In the genomic region with DNA sequence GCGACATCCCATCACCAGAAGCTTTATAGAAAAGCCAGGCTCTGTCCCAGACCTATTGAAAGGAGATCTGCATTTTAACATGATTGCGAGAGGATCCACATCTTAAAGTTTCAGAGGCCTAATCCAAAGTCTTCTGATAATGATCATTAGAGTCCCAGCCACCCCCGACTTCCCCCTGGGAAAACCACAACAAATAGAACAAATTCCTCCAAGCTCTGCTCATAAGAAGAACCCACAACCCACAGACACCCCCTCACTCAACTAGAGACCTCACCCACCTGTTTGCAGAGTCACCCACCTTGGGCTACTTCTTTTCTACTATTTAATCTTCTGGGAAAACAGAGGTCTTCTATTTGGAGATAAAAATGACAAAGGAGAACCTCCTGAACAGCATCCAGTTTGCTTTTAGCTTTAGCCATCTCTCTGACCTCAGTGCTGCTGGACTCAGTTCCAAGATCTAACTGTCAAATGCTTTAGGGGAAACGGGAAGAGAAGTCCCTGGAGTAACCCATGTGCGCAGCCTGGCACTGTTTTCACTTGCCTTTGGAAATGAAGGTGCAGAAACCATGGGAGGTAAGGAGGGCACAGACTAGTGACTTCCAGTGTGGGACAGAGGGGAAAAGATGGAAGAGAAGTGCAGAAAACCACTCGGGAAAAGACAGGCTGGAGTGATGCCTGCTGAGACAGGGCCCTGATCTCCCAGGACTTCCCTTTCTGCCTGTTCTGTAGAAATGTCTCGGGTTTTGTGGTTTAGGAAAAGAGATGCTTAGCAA, we compare ENCODE assay signal across 10 cellular contexts.
A peak's percentile ranks its signal among the peaks of the same experiment; 100 is the strongest.
DNase-seq lines count a peak whose midpoint lies in the region; ATAC-seq and TF ChIP-seq lines count a peak whose summit lies in the region.
"Had no signal": no experiment of that assay in that cellular context is flagged by ENCODE, and none has a peak within 500 bp of the region (broad histone marks: within the 10 kb centered on the region; RNA-seq: fewer than 3 reads in every experiment).

No MANE protein-coding gene starts in this region.

- H3K36me3 Mint-ChIP-seq in CD4-positive, alpha-beta T cell (ENCODE audit: low read depth) = no peaks in the 10 kb centered on the region
- no peaks in the 10 kb centered on the region for H3K36me3 Mint-ChIP-seq in naive thymus-derived CD8-positive, alpha-beta T cell

- peak overlapping the region; percentile 80 for H3K4me3 Mint-ChIP-seq in CD4-positive, alpha-beta T cell
- H3K4me3 Mint-ChIP-seq in naive thymus-derived CD8-positive, alpha-beta T cell = peak overlapping the region in 9 of 10 donors; percentile 67 to 84 (median 80)

- no peaks in the 10 kb centered on the region for H3K9me3 Mint-ChIP-seq in CD4-positive, alpha-beta T cell
- no peaks in the 10 kb centered on the region for H3K9me3 Mint-ChIP-seq in naive thymus-derived CD8-positive, alpha-beta T cell

- no peak overlapping the region for H3K27ac ChIP-seq in CD4-positive, alpha-beta T cell (ENCODE audit: low read depth, low read length)
- peak overlapping the region; percentile 24 for H3K27ac ChIP-seq in caudate nucleus (ENCODE audit: low read depth, low read length)

- CTCF ChIA-PET in CD4-positive, alpha-beta T cell (lab: Charles Lee) = interaction anchor here (1.6 kb wide), 1 partner anchor 141 kb away, joined by 3 read pairs; no protein-coding TSS in a partner anchor

- no peak for DNase-seq in CD4-positive, alpha-beta T cell
- DNase-seq in Kasumi-1 (lab: John Stamatoyannopoulos, UW) (peak; percentile 23 to 40), caudate nucleus (lab: John Stamatoyannopoulos, UW) (no peak), kidney glomerular epithelial cell (lab: John Stamatoyannopoulos, UW) (no peak), left colon (no peak), NCI-H345 (lab: John Stamatoyannopoulos, UW) (no peak)
- peak in 1 of 10 donors; percentile 12 for DNase-seq in naive thymus-derived CD8-positive, alpha-beta T cell
- DNase-seq: amniotic stem cell, SHP77 had no signal

- no peak for ATAC-seq in CD4-positive, alpha-beta T cell (ENCODE audit: poor library complexity)
- ATAC-seq in naive thymus-derived CD8-positive, alpha-beta T cell = no peak
- ATAC-seq in HG02759 (IDR thresholded peaks at IDR 0.05; ENCODE audit: unreplicated experiment) (no peak), left colon (no peak)

- POLR2A ChIA-PET in CD4-positive, alpha-beta T cell (lab: Charles Lee) = interaction anchor here (0.7 to 1.3 kb wide), 8 partner anchors 19 to 169 kb away, joined by 3 to 4 read pairs (median 4); no protein-coding TSS in a partner anchor
- POLR2A ChIA-PET in naive thymus-derived CD8-positive, alpha-beta T cell (lab: Charles Lee) = interaction anchor here (1.0 to 2.7 kb wide), 6 partner anchors 11 to 136 kb away, joined by 3 to 14 read pairs (median 4); a partner anchor contains a TSS

- H3K4me1 Mint-ChIP-seq in CD4-positive, alpha-beta T cell (ENCODE audit: low read depth) = peaks cover 67% of the 10 kb centered on the region
- H3K4me1 Mint-ChIP-seq in naive thymus-derived CD8-positive, alpha-beta T cell = peaks cover 29 to 67% (median 59%) of the 10 kb centered on the region in 4 donors

- H3K27me3 Mint-ChIP-seq in CD4-positive, alpha-beta T cell = no peaks in the 10 kb centered on the region
- H3K27me3 Mint-ChIP-seq in naive thymus-derived CD8-positive, alpha-beta T cell = no peaks in the 10 kb centered on the region

- peak overlapping the region; percentile 83 for H3K27ac Mint-ChIP-seq in CD4-positive, alpha-beta T cell
- peak overlapping the region; percentile 73 to 93 (median 90) for H3K27ac Mint-ChIP-seq in naive thymus-derived CD8-positive, alpha-beta T cell

- H3K9me3 ChIP-seq in CD4-positive, alpha-beta T cell (ENCODE audit: control insufficient read depth, low read length) = no peaks in the 10 kb centered on the region

- H3K27me3 ChIP-seq in CD4-positive, alpha-beta T cell (ENCODE audit: control insufficient read depth, insufficient read depth, low read length) = no peaks in the 10 kb centered on the region

- intact Hi-C loops in CD4-positive, alpha-beta T cell (cut with DNase I, micrococcal nuclease) = loop anchor here (5.0 kb wide), 2 partner anchors 93 to 127 kb away; a partner anchor contains a TSS
- intact Hi-C loops in left colon (cut with DNase I, micrococcal nuclease) = no loop called here

- no peak for TF ChIP-seq CTCF in CD4-positive, alpha-beta T cell (IDR thresholded peaks at IDR 0.05)

Comparison
In these comparisons a context has a peak if more than half of its experiments do, and no peak if none do; other contexts are left out.
1. DNase-seq: peak in Kasumi-1 (2 of 2); none in CD4-positive, alpha-beta T cell (0 of 10), caudate nucleus (0 of 61), kidney glomerular epithelial cell (single experiment), left colon (0 of 2) and NCI-H345 (single experiment).
2. intact Hi-C loops: an anchor here in CD4-positive, alpha-beta T cell (5.0 kb wide); none called in left colon.